9 cellular contexts compared by ENCODE assay signal in the genomic region with DNA sequence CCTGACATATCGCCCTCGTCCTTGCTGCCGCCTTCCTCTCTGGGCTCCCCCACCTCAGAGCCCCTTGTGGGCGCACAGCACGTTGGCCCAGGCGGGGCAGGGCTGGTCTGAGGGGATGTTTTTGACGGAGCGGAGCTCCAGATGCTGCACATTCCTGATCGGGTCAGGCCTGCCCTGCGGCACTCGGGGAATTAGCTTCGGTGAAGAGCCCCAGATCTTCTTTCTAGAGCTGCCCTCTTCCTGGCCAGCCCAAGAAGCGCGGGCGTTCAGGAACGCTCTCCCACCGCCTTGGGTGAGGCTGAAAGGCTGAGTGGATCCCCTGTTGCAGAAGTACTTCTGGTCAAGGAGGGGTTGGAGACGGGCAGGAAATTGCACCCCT. TPM values are rescaled to one million over a fixed set of nuclear protein-coding genes. Genes with fewer than 3 reads are reported as not detected.
DNase-seq lines count a peak whose midpoint lies in the region; ATAC-seq, FAIRE-seq and TF ChIP-seq lines count a peak whose summit lies in the region.
"Had no signal": no experiment of that assay in that cellular context is flagged by ENCODE, and none has a peak within 500 bp of the region (broad histone marks: within the 10 kb centered on the region; RNA-seq: fewer than 3 reads in every experiment).

No MANE protein-coding gene starts in this region.

- no peak for DNase-seq in AG09309 (ENCODE audit: low read depth)
- DNase-seq in MM.1S = no peak
- no peak for DNase-seq in epithelial cell of prostate (ENCODE audit: low read depth, low spot score)
- DNase-seq in natural killer cell treated with Interleukin-12 subunit alpha and Interleukin-12 subunit beta and Interleukin-15 and Interleukin-18, amount 100 ng/mL, for 72 hours (ENCODE audit: low spot score) = no peak
- no peak for DNase-seq in NCI-H1417 treated with DMSO at 0.1 percent for 48 hours (lab: John Stamatoyannopoulos, UW)
- no peak for DNase-seq in cerebellum (ENCODE audit: low spot score)
- DNase-seq in H54 (ENCODE audit: insufficient read length, low spot score) = no peak
- DNase-seq in NK-92 treated with Interleukin-12 subunit alpha and Interleukin-12 subunit beta, amount 100 ng/mL, for 24 hours (lab: John Stamatoyannopoulos, UW) = no peak

- H3F3A ChIP-seq in MM.1S (ENCODE audit: insufficient read depth, low read length) = peaks cover 5% of the 10 kb centered on the region; the same call in 1 of the 2 replicates

- H3K79me2 ChIP-seq in MM.1S (ENCODE audit: low read length) = no peaks in the 10 kb centered on the region

- peak overlapping the region; percentile 85 for H3K4me3 Mint-ChIP-seq in natural killer cell treated with Interleukin-12 subunit alpha and Interleukin-12 subunit beta and Interleukin-15 and Interleukin-18, amount 100 ng/mL, for 72 hours

- H3K4me3 ChIP-seq in AG09309 (ENCODE audit: control insufficient read depth, low read depth, low read length) = peak overlapping the region; percentile 97
- H3K4me3 ChIP-seq in MM.1S (ENCODE audit: low read length) = peak overlapping the region; percentile 83; the same call in 1 of the 2 replicates

- no peak for FAIRE-seq in H54 (lab: Jason Lieb, UNC)

- no peaks in the 10 kb centered on the region for H3K9me3 Mint-ChIP-seq in natural killer cell treated with Interleukin-12 subunit alpha and Interleukin-12 subunit beta and Interleukin-15 and Interleukin-18, amount 100 ng/mL, for 72 hours

- no peaks in the 10 kb centered on the region for H3K9me3 ChIP-seq in MM.1S (replicated peaks; ENCODE audit: insufficient read depth, low read length)

- no peaks in the 10 kb centered on the region for H3K36me3 Mint-ChIP-seq in natural killer cell treated with Interleukin-12 subunit alpha and Interleukin-12 subunit beta and Interleukin-15 and Interleukin-18, amount 100 ng/mL, for 72 hours

- no peaks in the 10 kb centered on the region for H3K36me3 ChIP-seq in MM.1S (replicated peaks; ENCODE audit: insufficient read depth, low read length)

- TF ChIP-seq CTCF in AG09309 (IDR thresholded peaks at IDR 0.05; ENCODE audit: control insufficient read depth, insufficient read depth, low read depth, low read length, missing control alignments) (no peak), MM.1S (IDR thresholded peaks at IDR 0.05; ENCODE audit: low read length) (no peak)

- H3K27ac ChIP-seq in MM.1S (ENCODE audit: low read length) (no peak overlapping the region), epithelial cell of prostate (peak overlapping the region; percentile 55)

- peak overlapping the region; percentile 67; the same call in 1 of the 2 replicates for H3K9ac ChIP-seq in MM.1S (ENCODE audit: low read length)

- peak overlapping the region in 1 of 2 donors; percentile 76 for H3K27ac Mint-ChIP-seq in natural killer cell treated with Interleukin-12 subunit alpha and Interleukin-12 subunit beta and Interleukin-15 and Interleukin-18, amount 100 ng/mL, for 72 hours

- H2AFZ ChIP-seq in MM.1S (ENCODE audit: low read length) = peak overlapping the region; percentile 97

- peaks cover 14 to 15% of the 10 kb centered on the region in 2 donors for H3K4me1 Mint-ChIP-seq in natural killer cell treated with Interleukin-12 subunit alpha and Interleukin-12 subunit beta and Interleukin-15 and Interleukin-18, amount 100 ng/mL, for 72 hours (ENCODE audit: low read depth in 2 of 2)

- H4K20me1 ChIP-seq in MM.1S (ENCODE audit: insufficient read depth, low read length) = no peaks in the 10 kb centered on the region

- ATAC-seq in natural killer cell treated with Interleukin-12 subunit alpha and Interleukin-12 subunit beta and Interleukin-15 and Interleukin-18, amount 100 ng/mL, for 72 hours = no peak

- no peak for TF ChIP-seq POLR2A in H54 (IDR thresholded peaks at IDR 0.05; ENCODE audit: low read depth, low read length)

- H3K27me3 Mint-ChIP-seq in natural killer cell treated with Interleukin-12 subunit alpha and Interleukin-12 subunit beta and Interleukin-15 and Interleukin-18, amount 100 ng/mL, for 72 hours = peaks cover 17 to 23% of the 10 kb centered on the region in 2 donors

- peak overlapping the region; percentile 98; the same call in 1 of the 2 replicates for H3K4me2 ChIP-seq in MM.1S (ENCODE audit: low read depth, low read length)

- peaks cover 3% of the 10 kb centered on the region; the same call in 1 of the 2 replicates for H3K4me1 ChIP-seq in MM.1S (ENCODE audit: low read length)

- H3K9me2 ChIP-seq in MM.1S (replicated peaks; ENCODE audit: insufficient read depth, low read length) = no peaks in the 10 kb centered on the region

- H3K27me3 ChIP-seq in MM.1S (replicated peaks; ENCODE audit: insufficient read depth, low read length) = no peaks in the 10 kb centered on the region

RNA-seq across cellular contexts. Expression of gene YPEL4, which starts 12.1 kb away (rescaled TPM):
- total RNA-seq in natural killer cell treated with Interleukin-12 subunit alpha and Interleukin-12 subunit beta and Interleukin-15 and Interleukin-18, amount 100 ng/mL, for 72 hours = not detected
- total RNA-seq in cerebellum = 1.8 TPM

RNA-seq across cellular contexts. Expression of gene CLP1, which starts 19.9 kb away (rescaled TPM):
- total RNA-seq in natural killer cell treated with Interleukin-12 subunit alpha and Interleukin-12 subunit beta and Interleukin-15 and Interleukin-18, amount 100 ng/mL, for 72 hours = 10 to 100 TPM; 16.5 to 23.0 TPM
- total RNA-seq in cerebellum = 8.3 TPM

RNA-seq across cellular contexts. Expression of gene ZDHHC5, which starts 30.3 kb away (rescaled TPM):
- 10 to 100 TPM; 66.2 to 91.9 TPM for total RNA-seq in natural killer cell treated with Interleukin-12 subunit alpha and Interleukin-12 subunit beta and Interleukin-15 and Interleukin-18, amount 100 ng/mL, for 72 hours
- total RNA-seq in cerebellum = 23.0 TPM

RNA-seq across cellular contexts. Expression of gene SERPING1, which starts 40.1 kb away (rescaled TPM):
- total RNA-seq in natural killer cell treated with Interleukin-12 subunit alpha and Interleukin-12 subunit beta and Interleukin-15 and Interleukin-18, amount 100 ng/mL, for 72 hours = not detected
- total RNA-seq in cerebellum = 16.7 TPM
- total RNA-seq: SK-MEL-5 had no signal
